Comparison of ENCODE assay signal across 1 cellular context in genomic region chr12:115103884-115104883, GRCh38.
TF ChIP-seq lines count a peak whose summit lies in the region.

No MANE protein-coding gene starts in this region.

TF ChIP-seq in K562, 482 proteins besides CTCF, POLR2A, EP300 and RAD21 (continued from another document and continues in another):
- TF ChIP-seq ELF1 (tag; IDR thresholded peaks at IDR 0.05), result peak; percentile 75; the same call in 1 of the 2 replicates
- no peak for TF ChIP-seq ZC3H8 (IDR thresholded peaks at IDR 0.05)
- TF ChIP-seq GATAD2A (IDR thresholded peaks at IDR 0.05), result no peak
- no peak for TF ChIP-seq HMG20B (CRISPR knock-in tag; IDR thresholded peaks at IDR 0.05)
- TF ChIP-seq ZNF175 (CRISPR knock-in tag; IDR thresholded peaks at IDR 0.05; ENCODE audit: low read depth), result no peak
- no peak for TF ChIP-seq ZFP91 (CRISPR knock-in tag; IDR thresholded peaks at IDR 0.05)
- TF ChIP-seq SMAD4 (CRISPR knock-in tag; conservative IDR thresholded peaks at IDR 0.05), result peak; percentile 69; the same call in 1 of the 2 replicates
- TF ChIP-seq L3MBTL2 (IDR thresholded peaks at IDR 0.05), result no peak
- no peak for TF ChIP-seq ZNF583 (CRISPR knock-in tag; IDR thresholded peaks at IDR 0.05)
- no peak for TF ChIP-seq SNAPC5 (CRISPR knock-in tag; IDR thresholded peaks at IDR 0.05)
- TF ChIP-seq, protein P1, sequence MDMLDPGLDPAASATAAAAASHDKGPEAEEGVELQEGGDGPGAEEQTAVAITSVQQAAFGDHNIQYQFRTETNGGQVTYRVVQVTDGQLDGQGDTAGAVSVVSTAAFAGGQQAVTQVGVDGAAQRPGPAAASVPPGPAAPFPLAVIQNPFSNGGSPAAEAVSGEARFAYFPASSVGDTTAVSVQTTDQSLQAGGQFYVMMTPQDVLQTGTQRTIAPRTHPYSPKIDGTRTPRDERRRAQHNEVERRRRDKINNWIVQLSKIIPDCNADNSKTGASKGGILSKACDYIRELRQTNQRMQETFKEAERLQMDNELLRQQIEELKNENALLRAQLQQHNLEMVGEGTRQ (CRISPR knock-in tag; IDR thresholded peaks at IDR 0.05), result peak; percentile 86
- no peak for TF ChIP-seq CHCHD3 (CRISPR knock-in tag; IDR thresholded peaks at IDR 0.05)
- TF ChIP-seq MIER1 (IDR thresholded peaks at IDR 0.05; ENCODE audit: low read depth), result no peak
- no peak for TF ChIP-seq ZNF586 (CRISPR knock-in tag; conservative IDR thresholded peaks at IDR 0.05)
- no peak for TF ChIP-seq ZNF140 (CRISPR knock-in tag; IDR thresholded peaks at IDR 0.05)
- TF ChIP-seq KAT7 (CRISPR knock-in tag; IDR thresholded peaks at IDR 0.05; ENCODE audit: borderline replicate concordance), result no peak
- no peak for TF ChIP-seq RHOXF2B (CRISPR knock-in tag; conservative IDR thresholded peaks at IDR 0.05)
- TF ChIP-seq ZNF184 (CRISPR knock-in tag; IDR thresholded peaks at IDR 0.05), result no peak
- TF ChIP-seq PHF21A (IDR thresholded peaks at IDR 0.05; ENCODE audit: borderline replicate concordance, low read depth), result no peak
- TF ChIP-seq MITF (IDR thresholded peaks at IDR 0.05), result no peak
- no peak for TF ChIP-seq CBX2 (IDR thresholded peaks at IDR 0.05; ENCODE audit: insufficient read depth, low read length, poor library complexity, severe bottlenecking)
- no peak for TF ChIP-seq E2F1 (CRISPR knock-in tag; IDR thresholded peaks at IDR 0.05)
- TF ChIP-seq, protein P2, sequence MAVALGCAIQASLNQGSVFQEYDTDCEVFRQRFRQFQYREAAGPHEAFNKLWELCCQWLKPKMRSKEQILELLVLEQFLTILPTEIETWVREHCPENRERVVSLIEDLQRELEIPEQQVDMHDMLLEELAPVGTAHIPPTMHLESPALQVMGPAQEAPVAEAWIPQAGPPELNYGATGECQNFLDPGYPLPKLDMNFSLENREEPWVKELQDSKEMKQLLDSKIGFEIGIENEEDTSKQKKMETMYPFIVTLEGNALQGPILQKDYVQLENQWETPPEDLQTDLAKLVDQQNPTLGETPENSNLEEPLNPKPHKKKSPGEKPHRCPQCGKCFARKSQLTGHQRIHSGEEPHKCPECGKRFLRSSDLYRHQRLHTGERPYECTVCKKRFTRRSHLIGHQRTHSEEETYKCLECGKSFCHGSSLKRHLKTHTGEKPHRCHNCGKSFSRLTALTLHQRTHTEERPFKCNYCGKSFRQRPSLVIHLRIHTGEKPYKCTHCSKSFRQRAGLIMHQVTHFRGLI (CRISPR knock-in tag; IDR thresholded peaks at IDR 0.05), result no peak
- TF ChIP-seq JUNB (CRISPR knock-in tag; conservative IDR thresholded peaks at IDR 0.05), result no peak
- TF ChIP-seq, protein P3, sequence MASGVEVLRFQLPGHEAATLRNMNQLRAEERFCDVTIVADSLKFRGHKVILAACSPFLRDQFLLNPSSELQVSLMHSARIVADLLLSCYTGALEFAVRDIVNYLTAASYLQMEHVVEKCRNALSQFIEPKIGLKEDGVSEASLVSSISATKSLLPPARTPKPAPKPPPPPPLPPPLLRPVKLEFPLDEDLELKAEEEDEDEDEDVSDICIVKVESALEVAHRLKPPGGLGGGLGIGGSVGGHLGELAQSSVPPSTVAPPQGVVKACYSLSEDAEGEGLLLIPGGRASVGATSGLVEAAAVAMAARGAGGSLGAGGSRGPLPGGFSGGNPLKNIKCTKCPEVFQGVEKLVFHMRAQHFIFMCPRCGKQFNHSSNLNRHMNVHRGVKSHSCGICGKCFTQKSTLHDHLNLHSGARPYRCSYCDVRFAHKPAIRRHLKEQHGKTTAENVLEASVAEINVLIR (CRISPR knock-in tag; IDR thresholded peaks at IDR 0.05), result peak; percentile 32; the same call in 1 of the 2 replicates
- TF ChIP-seq CHD4 (IDR thresholded peaks at IDR 0.05; ENCODE audit: insufficient read depth, insufficient replicate concordance, low read depth, low read length, poor library complexity, severe bottlenecking), result no peak
- TF ChIP-seq ZNF589 (CRISPR knock-in tag; IDR thresholded peaks at IDR 0.05; ENCODE audit: low read depth), result peak; percentile 68
- no peak for TF ChIP-seq STAG1 (CRISPR knock-in tag; IDR thresholded peaks at IDR 0.05; ENCODE audit: borderline replicate concordance)
- TF ChIP-seq, protein P4, sequence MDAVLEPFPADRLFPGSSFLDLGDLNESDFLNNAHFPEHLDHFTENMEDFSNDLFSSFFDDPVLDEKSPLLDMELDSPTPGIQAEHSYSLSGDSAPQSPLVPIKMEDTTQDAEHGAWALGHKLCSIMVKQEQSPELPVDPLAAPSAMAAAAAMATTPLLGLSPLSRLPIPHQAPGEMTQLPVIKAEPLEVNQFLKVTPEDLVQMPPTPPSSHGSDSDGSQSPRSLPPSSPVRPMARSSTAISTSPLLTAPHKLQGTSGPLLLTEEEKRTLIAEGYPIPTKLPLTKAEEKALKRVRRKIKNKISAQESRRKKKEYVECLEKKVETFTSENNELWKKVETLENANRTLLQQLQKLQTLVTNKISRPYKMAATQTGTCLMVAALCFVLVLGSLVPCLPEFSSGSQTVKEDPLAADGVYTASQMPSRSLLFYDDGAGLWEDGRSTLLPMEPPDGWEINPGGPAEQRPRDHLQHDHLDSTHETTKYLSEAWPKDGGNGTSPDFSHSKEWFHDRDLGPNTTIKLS (IDR thresholded peaks at IDR 0.05; ENCODE audit: borderline replicate concordance, low read depth), result no peak
- no peak for TF ChIP-seq RBM39 (optimal IDR thresholded peaks at IDR 0.05; ENCODE audit: low read depth, low read length)
- no peak for TF ChIP-seq PTTG1 (tag; IDR thresholded peaks at IDR 0.05; ENCODE audit: low read depth)
- TF ChIP-seq ZNF143 (CRISPR knock-in tag; IDR thresholded peaks at IDR 0.05), result no peak
- TF ChIP-seq ELF2 (CRISPR knock-in tag; IDR thresholded peaks at IDR 0.05), result no peak
- TF ChIP-seq ZNF274 (IDR thresholded peaks at IDR 0.05; ENCODE audit: borderline replicate concordance, low read depth, low read length), result no peak
- no peak for TF ChIP-seq ZNF76 (CRISPR knock-in tag; IDR thresholded peaks at IDR 0.05; ENCODE audit: borderline replicate concordance)
- TF ChIP-seq ZKSCAN3 (CRISPR knock-in tag; IDR thresholded peaks at IDR 0.05), result no peak
- no peak for TF ChIP-seq E2F4 (CRISPR knock-in tag; IDR thresholded peaks at IDR 0.05; ENCODE audit: low read depth)
- no peak for TF ChIP-seq SP1 (CRISPR knock-in tag; IDR thresholded peaks at IDR 0.05)
- TF ChIP-seq TBP (optimal IDR thresholded peaks at IDR 0.05; ENCODE audit: low read depth, low read length), result no peak
- no peak for TF ChIP-seq CBFA2T3 (IDR thresholded peaks at IDR 0.05)
- TF ChIP-seq NBN (IDR thresholded peaks at IDR 0.05; ENCODE audit: low read depth), result no peak
- TF ChIP-seq, protein P5, sequence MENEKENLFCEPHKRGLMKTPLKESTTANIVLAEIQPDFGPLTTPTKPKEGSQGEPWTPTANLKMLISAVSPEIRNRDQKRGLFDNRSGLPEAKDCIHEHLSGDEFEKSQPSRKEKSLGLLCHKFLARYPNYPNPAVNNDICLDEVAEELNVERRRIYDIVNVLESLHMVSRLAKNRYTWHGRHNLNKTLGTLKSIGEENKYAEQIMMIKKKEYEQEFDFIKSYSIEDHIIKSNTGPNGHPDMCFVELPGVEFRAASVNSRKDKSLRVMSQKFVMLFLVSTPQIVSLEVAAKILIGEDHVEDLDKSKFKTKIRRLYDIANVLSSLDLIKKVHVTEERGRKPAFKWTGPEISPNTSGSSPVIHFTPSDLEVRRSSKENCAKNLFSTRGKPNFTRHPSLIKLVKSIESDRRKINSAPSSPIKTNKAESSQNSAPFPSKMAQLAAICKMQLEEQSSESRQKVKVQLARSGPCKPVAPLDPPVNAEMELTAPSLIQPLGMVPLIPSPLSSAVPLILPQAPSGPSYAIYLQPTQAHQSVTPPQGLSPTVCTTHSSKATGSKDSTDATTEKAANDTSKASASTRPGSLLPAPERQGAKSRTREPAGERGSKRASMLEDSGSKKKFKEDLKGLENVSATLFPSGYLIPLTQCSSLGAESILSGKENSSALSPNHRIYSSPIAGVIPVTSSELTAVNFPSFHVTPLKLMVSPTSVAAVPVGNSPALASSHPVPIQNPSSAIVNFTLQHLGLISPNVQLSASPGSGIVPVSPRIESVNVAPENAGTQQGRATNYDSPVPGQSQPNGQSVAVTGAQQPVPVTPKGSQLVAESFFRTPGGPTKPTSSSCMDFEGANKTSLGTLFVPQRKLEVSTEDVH (IDR thresholded peaks at IDR 0.05; ENCODE audit: low read depth, partially characterized antibody), result no peak
- no peak for TF ChIP-seq POLR2G (IDR thresholded peaks at IDR 0.05; ENCODE audit: low read depth, low read length)
- no peak for TF ChIP-seq RBM15 (IDR thresholded peaks at IDR 0.05; ENCODE audit: insufficient read depth, low read length)
- peak; percentile 94 for TF ChIP-seq MAFG (tag; conservative IDR thresholded peaks at IDR 0.05)
- no peak for TF ChIP-seq ZSCAN32 (CRISPR knock-in tag; IDR thresholded peaks at IDR 0.05)
- TF ChIP-seq, protein P6, sequence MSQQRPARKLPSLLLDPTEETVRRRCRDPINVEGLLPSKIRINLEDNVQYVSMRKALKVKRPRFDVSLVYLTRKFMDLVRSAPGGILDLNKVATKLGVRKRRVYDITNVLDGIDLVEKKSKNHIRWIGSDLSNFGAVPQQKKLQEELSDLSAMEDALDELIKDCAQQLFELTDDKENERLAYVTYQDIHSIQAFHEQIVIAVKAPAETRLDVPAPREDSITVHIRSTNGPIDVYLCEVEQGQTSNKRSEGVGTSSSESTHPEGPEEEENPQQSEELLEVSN (IDR thresholded peaks at IDR 0.05; ENCODE audit: borderline replicate concordance in 1 of 2, extremely low read depth in 1 of 2, insufficient read depth in 1 of 2, insufficient read length in 1 of 2, low read depth in 1 of 2, low read length in 1 of 2, poor library complexity in 1 of 2, severe bottlenecking in 1 of 2), result no peak
- no peak for TF ChIP-seq FOXJ3 (CRISPR knock-in tag; IDR thresholded peaks at IDR 0.05)
- no peak for TF ChIP-seq YBX1 (IDR thresholded peaks at IDR 0.05)
- TF ChIP-seq LCOR (CRISPR knock-in tag; IDR thresholded peaks at IDR 0.05), result no peak
- TF ChIP-seq, protein P7, sequence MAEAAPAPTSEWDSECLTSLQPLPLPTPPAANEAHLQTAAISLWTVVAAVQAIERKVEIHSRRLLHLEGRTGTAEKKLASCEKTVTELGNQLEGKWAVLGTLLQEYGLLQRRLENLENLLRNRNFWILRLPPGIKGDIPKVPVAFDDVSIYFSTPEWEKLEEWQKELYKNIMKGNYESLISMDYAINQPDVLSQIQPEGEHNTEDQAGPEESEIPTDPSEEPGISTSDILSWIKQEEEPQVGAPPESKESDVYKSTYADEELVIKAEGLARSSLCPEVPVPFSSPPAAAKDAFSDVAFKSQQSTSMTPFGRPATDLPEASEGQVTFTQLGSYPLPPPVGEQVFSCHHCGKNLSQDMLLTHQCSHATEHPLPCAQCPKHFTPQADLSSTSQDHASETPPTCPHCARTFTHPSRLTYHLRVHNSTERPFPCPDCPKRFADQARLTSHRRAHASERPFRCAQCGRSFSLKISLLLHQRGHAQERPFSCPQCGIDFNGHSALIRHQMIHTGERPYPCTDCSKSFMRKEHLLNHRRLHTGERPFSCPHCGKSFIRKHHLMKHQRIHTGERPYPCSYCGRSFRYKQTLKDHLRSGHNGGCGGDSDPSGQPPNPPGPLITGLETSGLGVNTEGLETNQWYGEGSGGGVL (CRISPR knock-in tag; IDR thresholded peaks at IDR 0.05), result no peak
- TF ChIP-seq ZNF584 (CRISPR knock-in tag; IDR thresholded peaks at IDR 0.05; ENCODE audit: low read depth), result no peak
- no peak for TF ChIP-seq BRD9 (IDR thresholded peaks at IDR 0.05; ENCODE audit: low read depth, partially characterized antibody)
- no peak for TF ChIP-seq HSF4 (CRISPR knock-in tag; IDR thresholded peaks at IDR 0.05; ENCODE audit: borderline replicate concordance)
- TF ChIP-seq CCNT2 (IDR thresholded peaks at IDR 0.05; ENCODE audit: borderline replicate concordance, extremely low read depth, insufficient read length, low read depth, low read length), result no peak
- no peak for TF ChIP-seq WHSC1 (IDR thresholded peaks at IDR 0.05; ENCODE audit: low read length)
- no peak for TF ChIP-seq MXI1 (IDR thresholded peaks at IDR 0.05; ENCODE audit: low read depth, low read length)
- no peak for TF ChIP-seq ETV5 (CRISPR knock-in tag; IDR thresholded peaks at IDR 0.05; ENCODE audit: low read depth)
- TF ChIP-seq ILF3 (IDR thresholded peaks at IDR 0.05; ENCODE audit: borderline replicate concordance), result no peak
- TF ChIP-seq CREBBP (IDR thresholded peaks at IDR 0.05; ENCODE audit: low read depth, low read length), result no peak
